14 cellular contexts compared by ENCODE assay signal in the genomic region with DNA sequence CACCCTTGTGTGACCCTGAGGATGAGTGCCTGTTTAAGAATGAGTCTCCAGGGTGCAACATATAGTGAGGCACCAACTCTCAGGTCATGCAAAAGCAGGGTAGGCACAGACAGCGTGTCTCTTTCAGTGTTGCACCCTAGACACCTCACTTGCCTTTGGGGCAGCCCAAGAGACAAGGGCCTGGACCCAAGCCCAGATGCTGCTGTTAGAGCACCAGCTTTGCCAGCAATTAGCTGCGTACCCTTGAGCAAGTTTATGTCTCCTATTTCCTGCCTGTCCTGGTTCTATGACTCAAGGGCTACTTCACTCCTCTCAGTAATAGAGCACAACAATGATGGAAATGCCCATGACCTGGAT.
DNase-seq lines count a peak whose midpoint lies in the region; ATAC-seq and TF ChIP-seq lines count a peak whose summit lies in the region.
"Had no signal": no experiment of that assay in that cellular context is flagged by ENCODE, and none has a peak within 500 bp of the region (broad histone marks: within the 10 kb centered on the region; RNA-seq: fewer than 3 reads in every experiment).

No MANE protein-coding gene starts in this region.

- no peak overlapping the region for H3K4me2 ChIP-seq in H9 (ENCODE audit: insufficient read depth, insufficient read length, low read length)

- H4K8ac ChIP-seq in H9 (replicated peaks; ENCODE audit: insufficient read length, low read depth, low read length): no peak overlapping the region

- H3K4ac ChIP-seq in H9 (ENCODE audit: low read depth, low read length): no peak overlapping the region

- H4K20me1 ChIP-seq in H9 (ENCODE audit: control insufficient read depth, insufficient read depth, insufficient read length): no peaks in the 10 kb centered on the region

- no peak overlapping the region for H4K91ac ChIP-seq in H9 (ENCODE audit: insufficient read length, low read depth, low read length)

- no peak overlapping the region for H2AFZ ChIP-seq in H9 (ENCODE audit: low read length)

- no peak overlapping the region for H3T11ph ChIP-seq in H9 (ENCODE audit: low read length)

- H3K56ac ChIP-seq in H9 (ENCODE audit: insufficient read length, low read depth, low read length): no peak overlapping the region

- ATAC-seq in HG03095 (IDR thresholded peaks at IDR 0.05; ENCODE audit: unreplicated experiment) (no peak), HG02798 (IDR thresholded peaks at IDR 0.05; ENCODE audit: poor library complexity, unreplicated experiment) (no peak), GM19395 (IDR thresholded peaks at IDR 0.05; ENCODE audit: unreplicated experiment) (no peak)
- ATAC-seq: pancreas had no signal

- peaks cover 40 to 51% of the 10 kb centered on the region in 2 experiments for H3K4me1 Mint-ChIP-seq in H9

- no peak overlapping the region for H4K5ac ChIP-seq in H9 (ENCODE audit: insufficient read length, low read depth, low read length)

- no peaks in the 10 kb centered on the region for H3K9me3 ChIP-seq in H9 (ENCODE audit: control insufficient read depth, low read depth, low read length)
- H3K9me3 ChIP-seq: pancreas, tibial artery had no signal

- no peak overlapping the region for H3K14ac ChIP-seq in H9 (ENCODE audit: insufficient read depth, low read length)

- H3K23ac ChIP-seq in H9 (ENCODE audit: insufficient read length, low read depth, low read length): no peak overlapping the region

- H3K9me3 Mint-ChIP-seq in H9: peaks cover 6 to 9% of the 10 kb centered on the region in 2 experiments; a peak in 3 of 5 replicates

- H3K4me1 ChIP-seq in H9 (ENCODE audit: insufficient read depth, low read length): peaks cover 18% of the 10 kb centered on the region; the same call in 1 of the 2 replicates
- H3K4me1 ChIP-seq: pancreas, tibial artery had no signal

- H2BK20ac ChIP-seq in H9 (ENCODE audit: low read depth, low read length, poor library complexity, severe bottlenecking): no peak overlapping the region

- no CpG with 5 or more reads among the region's 2 CpGs for WGBS in H9 (ENCODE audit: extremely low coverage, insufficient read length, low lambda C conversion rate)

- no peaks in the 10 kb centered on the region for H3K23me2 ChIP-seq in H9 (ENCODE audit: insufficient read length, low read depth, low read length, poor library complexity, severe bottlenecking)

- no peaks in the 10 kb centered on the region for H3K27me3 ChIP-seq in H9 (ENCODE audit: insufficient read depth, low read length)
- H3K27me3 ChIP-seq: pancreas had no signal

- no peak overlapping the region for H2BK5ac ChIP-seq in H9 (ENCODE audit: insufficient read length, low read length)

- TF ChIP-seq CTCF in H9 (conservative IDR thresholded peaks at IDR 0.05) (no peak), retinal pigment epithelial cell (conservative IDR thresholded peaks at IDR 0.05; ENCODE audit: low read depth, low read length) (no peak)

- H3K4me3 ChIP-seq in retinal pigment epithelial cell (ENCODE audit: low read length): no peak overlapping the region
- H3K4me3 ChIP-seq: pancreas, tibial artery had no signal

- no peak overlapping the region for H3K9ac ChIP-seq in H9 (ENCODE audit: extremely low read depth, insufficient read length, low read length)

- no peak for DNase-seq in H9
- DNase-seq in NCI-H345 treated with DMSO at 0.1 percent for 48 hours (lab: John Stamatoyannopoulos, UW; ENCODE audit: unreplicated experiment): peak; percentile 34
- peak; percentile 48 for DNase-seq in fibroblast of gingiva (ENCODE audit: low read depth)
- DNase-seq in retinal pigment epithelial cell (ENCODE audit: low read depth): peak; percentile 27
- DNase-seq: anterior cingulate cortex, DND-41, islet precursor cell, KBM-7, pancreas, T-helper 9 cell, tibial artery had no signal

- H3K27ac ChIP-seq in H9 (ENCODE audit: insufficient read length, low read depth, low read length): no peak overlapping the region
- H3K27ac ChIP-seq: pancreas, tibial artery had no signal

- no peak overlapping the region for H2BK15ac ChIP-seq in H9 (ENCODE audit: low read depth, low read length)

- no peak overlapping the region for H3K18ac ChIP-seq in H9 (ENCODE audit: insufficient read length, low read depth, low read length)

- no peak overlapping the region for H2BK12ac ChIP-seq in H9 (ENCODE audit: insufficient read length, low read depth, low read length)

- H2BK120ac ChIP-seq in H9 (ENCODE audit: low read depth, low read length, poor library complexity, severe bottlenecking): no peak overlapping the region

- no peaks in the 10 kb centered on the region for H3K79me1 ChIP-seq in H9 (ENCODE audit: insufficient read depth, low read depth, low read length, poor library complexity, severe bottlenecking)

- no peaks in the 10 kb centered on the region for H3K27me3 Mint-ChIP-seq in H9 (ENCODE audit: low read depth)

- peak overlapping the region in 2 of 3 experiments; percentile 59 to 63; a peak in 1 of 7 replicates for H3K27ac Mint-ChIP-seq in H9

- no peak overlapping the region for H3K4me3 Mint-ChIP-seq in H9

- peaks cover 2 to 9% (median 6%) of the 10 kb centered on the region in 3 experiments; a peak in 5 of 7 replicates for H3K36me3 Mint-ChIP-seq in H9 (ENCODE audit: insufficient read depth in 1 of 3, low read depth in 3 of 3)

- H2AK5ac ChIP-seq in H9 (ENCODE audit: insufficient read length, low read length): no peak overlapping the region

- H3K79me2 ChIP-seq in H9 (ENCODE audit: insufficient read depth, low read length): no peaks in the 10 kb centered on the region
